9 cellular contexts compared by ENCODE assay signal in the genomic region with DNA sequence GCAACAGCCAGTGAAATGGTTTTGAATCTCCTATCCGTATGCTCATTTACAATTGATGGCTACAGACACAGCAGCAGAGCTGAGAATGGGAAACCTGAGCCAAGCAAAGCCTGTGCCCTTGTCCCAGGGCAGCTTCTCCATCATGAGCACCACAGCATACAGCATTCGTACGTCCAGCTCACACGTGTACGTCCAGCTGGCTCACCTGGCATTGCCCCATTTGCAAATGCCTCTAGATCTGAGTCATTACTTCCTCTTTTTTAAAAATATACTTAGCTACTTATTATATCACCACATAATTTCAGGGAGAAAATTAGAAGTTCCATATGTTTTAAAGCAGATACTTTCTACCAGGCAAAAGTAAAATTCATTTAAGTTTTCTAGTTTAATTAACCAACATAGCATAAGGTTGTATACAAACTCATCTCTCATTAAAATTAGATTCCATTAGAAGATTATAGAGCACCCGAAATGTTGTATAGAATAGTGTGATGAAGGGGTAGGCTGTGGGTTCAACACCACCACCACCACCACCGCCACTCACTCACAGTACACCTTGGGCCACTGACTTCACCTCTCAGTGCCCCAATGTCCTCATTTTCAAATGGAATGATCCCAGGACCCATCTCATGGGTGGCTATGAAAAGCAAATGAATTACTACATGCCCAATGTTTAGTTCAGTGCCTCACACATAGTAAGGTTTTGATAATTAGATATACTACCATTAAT. TPM values are rescaled to one million over a fixed set of nuclear protein-coding genes. Genes with fewer than 3 reads are reported as not detected.
DNase-seq lines count a peak whose midpoint lies in the region; ATAC-seq, FAIRE-seq and TF ChIP-seq lines count a peak whose summit lies in the region.
"Had no signal": no experiment of that assay in that cellular context is flagged by ENCODE, and none has a peak within 500 bp of the region (broad histone marks: within the 10 kb centered on the region; RNA-seq: fewer than 3 reads in every experiment).

No MANE protein-coding gene starts in this region.

- FAIRE-seq in GM12891 (lab: Jason Lieb, UNC), result peak; percentile 82
- FAIRE-seq: D721Med had no signal

- ATAC-seq in GM21717 (IDR thresholded peaks at IDR 0.05; ENCODE audit: unreplicated experiment) (peak; percentile 79), HG03571 (IDR thresholded peaks at IDR 0.05; ENCODE audit: unreplicated experiment) (peak; percentile 86), HG03039 (IDR thresholded peaks at IDR 0.05; ENCODE audit: unreplicated experiment) (no peak)

- no peak overlapping the region for H3K4me3 ChIP-seq in cardiac fibroblast (replicated peaks in 1 of 2; ENCODE audit: low read depth in 2 of 2, low read length in 2 of 2)

- DNase-seq in GM12891 (ENCODE audit: insufficient read length, low spot score), result no peak
- peak; percentile 79 to 87 for DNase-seq in cardiac fibroblast (ENCODE audit: low read depth in 2 of 2)
- no peak for DNase-seq in NCI-H1417 treated with DMSO at 0.1 percent for 48 hours (lab: John Stamatoyannopoulos, UW)
- no peak for DNase-seq in NCI-H1436 (lab: John Stamatoyannopoulos, UW)
- no peak for DNase-seq in amniotic stem cell (lab: John Stamatoyannopoulos, UW)

- no peak for TF ChIP-seq POLR2A in GM12891 (IDR thresholded peaks at IDR 0.05; ENCODE audit: low read depth, low read length)

- no peak for TF ChIP-seq CTCF in cardiac fibroblast (IDR thresholded peaks at IDR 0.05; ENCODE audit: low read depth, low read length)

TF ChIP-seq in GM12891, 5 proteins besides CTCF, POLR2A, EP300 and RAD21:
- TF ChIP-seq POU2F2 (IDR thresholded peaks at IDR 0.05; ENCODE audit: low read depth, low read length) (peak; percentile 59; the same call in 1 of the 2 replicates), POLR2AphosphoS5 (IDR thresholded peaks at IDR 0.05; ENCODE audit: low read depth, low read length) (no peak), TAF1 (IDR thresholded peaks at IDR 0.05; ENCODE audit: low read depth, low read length) (no peak), PAX5 (IDR thresholded peaks at IDR 0.05; ENCODE audit: insufficient read depth, low read length, severe bottlenecking) (no peak), SPI1 (IDR thresholded peaks at IDR 0.05; ENCODE audit: low read depth, low read length) (no peak)

RNA-seq across cellular contexts. Expression of a gene that starts 31.4 kb away (rescaled TPM):
- polyA plus RNA-seq in GM12891 (2012; ENCODE audit: low read depth, missing spikeins), result 9.4 TPM

Comparison
In these comparisons a context has a peak if more than half of its experiments do, and no peak if none do; other contexts are left out.
1. DNase-seq: peak in cardiac fibroblast (2 of 2); none in GM12891 (single experiment), NCI-H1417 treated with DMSO at 0.1 percent for 48 hours (single experiment), NCI-H1436 (single experiment) and amniotic stem cell (single experiment).